In genomic region chr14:37673439-37673838, GRCh38 we compare ENCODE assay signal across 1 cellular context.
TF ChIP-seq lines count a peak whose summit lies in the region.

No MANE protein-coding gene starts in this region.

TF ChIP-seq in GM23338, 12 proteins besides CTCF, POLR2A, EP300 and RAD21 (continued from another document):
- TF ChIP-seq REST (IDR thresholded peaks at IDR 0.05; ENCODE audit: unreplicated experiment) (no peak), ZNF114 (CRISPR knock-in tag; IDR thresholded peaks at IDR 0.05) (no peak), ZNF462 (CRISPR knock-in tag; IDR thresholded peaks at IDR 0.05) (no peak), EZH2phosphoT487 (IDR thresholded peaks at IDR 0.05; ENCODE audit: unreplicated experiment) (no peak), EZH2 (IDR thresholded peaks at IDR 0.05; ENCODE audit: low read depth, unreplicated experiment) (no peak)
TF ChIP-seq in GM23338: peak in this region for 0.
